7 cellular contexts compared by ENCODE assay signal in genomic region chr9:17005085-17005484, GRCh38.
DNase-seq lines count a peak whose midpoint lies in the region; ATAC-seq, FAIRE-seq and TF ChIP-seq lines count a peak whose summit lies in the region.

No MANE protein-coding gene starts in this region.

- TF ChIP-seq EP300 in GM12878 (IDR thresholded peaks at IDR 0.05; ENCODE audit: borderline replicate concordance in 1 of 2, control insufficient read depth in 1 of 2, low read depth in 2 of 2, low read length in 2 of 2), result no peak

- no peaks in the 10 kb centered on the region for H3K4me1 Mint-ChIP-seq in activated T-cell treated with anti-CD3 and anti-CD28 coated beads, Interleukin-2, amount 50 U/mL, for 4 hours (ENCODE audit: low read depth)

- H3K79me2 ChIP-seq in GM12878 (ENCODE audit: control insufficient read depth, insufficient read depth, low read length), result no peaks in the 10 kb centered on the region

- no peaks in the 10 kb centered on the region for H3K36me3 Mint-ChIP-seq in activated T-cell treated with anti-CD3 and anti-CD28 coated beads, Interleukin-2, amount 50 U/mL, for 4 hours (ENCODE audit: insufficient read depth)

- WGBS in GM12878 (ENCODE audit: insufficient coverage, insufficient replicate concordance, low lambda C conversion rate, missing lambda C conversion rate), result 14% methylated on average over 11 of the region's 11 CpGs

- SMC1A ChIA-PET in GM12878 (lab: Charles Lee; ENCODE audit: uncharacterized antibody, unreplicated experiment), result interaction anchor here (0.6 to 2.4 kb wide), 2 partner anchors 13 to 951 kb away, joined by 3 to 7 read pairs; no protein-coding TSS in a partner anchor

- no peak for TF ChIP-seq RAD21 in GM12878 (IDR thresholded peaks at IDR 0.05; ENCODE audit: insufficient read depth, low read depth, low read length)

- TF ChIP-seq CTCF in GM12878 (IDR thresholded peaks at IDR 0.05 in 2 of 3, conservative IDR thresholded peaks at IDR 0.05 in 1 of 3; ENCODE audit: control insufficient read depth in 2 of 3, extremely low read depth in 1 of 3, insufficient read depth in 1 of 3, low read depth in 3 of 3, low read length in 3 of 3), result no peak
- TF ChIP-seq CTCF in kidney epithelial cell (IDR thresholded peaks at IDR 0.05; ENCODE audit: insufficient read depth, low read length, poor library complexity, severe bottlenecking), result no peak
- TF ChIP-seq CTCF in upper lobe of right lung (IDR thresholded peaks at IDR 0.05), result no peak

- no peaks in the 10 kb centered on the region for H3K4me1 ChIP-seq in GM12878 (ENCODE audit: control insufficient read depth, insufficient read depth, low read length)
- H3K4me1 ChIP-seq in upper lobe of right lung, result no peaks in the 10 kb centered on the region

- intact Hi-C loops in GM12878 (cut with micrococcal nuclease; ENCODE audit: unreplicated experiment), result no loop called here
- intact Hi-C loops in upper lobe of right lung (cut with DNase I), result no loop called here

- H3K4me3 Mint-ChIP-seq in activated T-cell treated with anti-CD3 and anti-CD28 coated beads, Interleukin-2, amount 50 U/mL, for 4 hours, result no peak overlapping the region

- H3K27me3 ChIP-seq in GM12878 (replicated peaks in 1 of 2; ENCODE audit: control insufficient read depth in 2 of 2, insufficient read depth in 2 of 2, low read length in 1 of 2), result no peaks in the 10 kb centered on the region
- no peaks in the 10 kb centered on the region for H3K27me3 ChIP-seq in kidney epithelial cell (ENCODE audit: control insufficient read depth, insufficient read depth, low read length)
- H3K27me3 ChIP-seq in upper lobe of right lung, result no peaks in the 10 kb centered on the region

- no peak overlapping the region for H3K27ac ChIP-seq in GM12878 (ENCODE audit: control insufficient read depth, insufficient read depth)
- peak overlapping the region; percentile 14 for H3K27ac ChIP-seq in upper lobe of right lung

- H4K20me1 ChIP-seq in GM12878 (ENCODE audit: control insufficient read depth, insufficient read depth), result no peaks in the 10 kb centered on the region

- H3K9me3 ChIP-seq in GM12878 (replicated peaks; ENCODE audit: control insufficient read depth, insufficient read depth, low read length), result no peaks in the 10 kb centered on the region
- no peaks in the 10 kb centered on the region for H3K9me3 ChIP-seq in upper lobe of right lung

- no peak for TF ChIP-seq POLR2A in GM12878 (IDR thresholded peaks at IDR 0.05; ENCODE audit: low read depth, low read length)

- DNase-seq in HuH-7.5 (ENCODE audit: low spot score) (peak; percentile 8), GM12878 (ENCODE audit: low read depth, low spot score) (no peak), kidney epithelial cell (ENCODE audit: low read depth) (peak; percentile 52), upper lobe of right lung (no peak), activated T-cell treated with anti-CD3 and anti-CD28 coated beads for 4 hours (no peak), RKO (ENCODE audit: low spot score) (no peak)
- no peak for DNase-seq in activated T-cell treated with anti-CD3 and anti-CD28 coated beads, Interleukin-2, amount 50 U/mL, for 4 hours

- CTCF ChIA-PET in GM12878 (lab: Yijun Ruan, JAX), result interaction anchor here (0.7 kb wide), 1 partner anchor 14 kb away, joined by 3 read pairs; no protein-coding TSS in a partner anchor

- FAIRE-seq in GM12878 (lab: Jason Lieb, UNC), result no peak

- H3K36me3 ChIP-seq in GM12878 (ENCODE audit: control insufficient read depth in 2 of 2, insufficient read depth in 2 of 2, low read length in 1 of 2) (no peaks in the 10 kb centered on the region), kidney epithelial cell (ENCODE audit: control insufficient read depth, insufficient read depth, low read length) (no peaks in the 10 kb centered on the region), upper lobe of right lung (no peaks in the 10 kb centered on the region)

- H3K9me3 Mint-ChIP-seq in activated T-cell treated with anti-CD3 and anti-CD28 coated beads, Interleukin-2, amount 50 U/mL, for 4 hours, result no peaks in the 10 kb centered on the region

- H3K4me3 ChIP-seq in GM12878 (no peak overlapping the region), kidney epithelial cell (ENCODE audit: low read depth, low read length) (peak overlapping the region; percentile 6), upper lobe of right lung (peak overlapping the region; percentile 15)

- no peak overlapping the region for H3K4me2 ChIP-seq in GM12878 (ENCODE audit: control insufficient read depth, insufficient read depth)

- H3K27me3 Mint-ChIP-seq in activated T-cell treated with anti-CD3 and anti-CD28 coated beads, Interleukin-2, amount 50 U/mL, for 4 hours (ENCODE audit: low read depth), result no peaks in the 10 kb centered on the region

- BruUV-seq in GM12878 (replicated peaks; lab: Mats Ljungman, UMichigan), result no TSS peak

- H3K9ac ChIP-seq in GM12878 (ENCODE audit: control insufficient read depth, insufficient read depth, low read length), result no peak overlapping the region

- RAD21 ChIA-PET in GM12878 (lab: Charles Lee; ENCODE audit: unreplicated experiment), result no interaction called here

- ATAC-seq in GM12878 (peak; percentile 72), upper lobe of right lung (peak; percentile 77)
- ATAC-seq in activated T-cell treated with anti-CD3 and anti-CD28 coated beads, Interleukin-2, amount 50 U/mL, for 4 hours, result no peak

- H2AFZ ChIP-seq in GM12878 (ENCODE audit: control insufficient read depth, low read depth, low read length), result no peak overlapping the region

- in situ Hi-C loops in GM12878 (cut with MboI), result no loop called here

- POLR2A ChIA-PET in GM12878 (lab: Charles Lee), result no interaction called here

TF ChIP-seq in GM12878, 131 proteins besides CTCF, POLR2A, EP300 and RAD21 (continues in another document):
- no peak for TF ChIP-seq SUZ12 (IDR thresholded peaks at IDR 0.05; ENCODE audit: unreplicated experiment)
- no peak for TF ChIP-seq NRF1 (conservative IDR thresholded peaks at IDR 0.05; ENCODE audit: low read depth, low read length)
- TF ChIP-seq CUX1 (IDR thresholded peaks at IDR 0.05; ENCODE audit: insufficient replicate concordance, low read depth, low read length), result no peak
- TF ChIP-seq ATF3 (IDR thresholded peaks at IDR 0.05; ENCODE audit: borderline replicate concordance, extremely low read depth, low read depth, low read length), result no peak
- no peak for TF ChIP-seq MYC (IDR thresholded peaks at IDR 0.05; ENCODE audit: insufficient read depth, insufficient read length, insufficient replicate concordance, low read length, severe bottlenecking)
- no peak for TF ChIP-seq YY1 (IDR thresholded peaks at IDR 0.05; ENCODE audit: low read depth, low read length)
- TF ChIP-seq ZSCAN29 (IDR thresholded peaks at IDR 0.05), result no peak
- no peak for TF ChIP-seq CBX5 (IDR thresholded peaks at IDR 0.05; ENCODE audit: low read depth)
- TF ChIP-seq BCL3 (IDR thresholded peaks at IDR 0.05; ENCODE audit: borderline replicate concordance, insufficient read depth, low read depth, low read length, poor library complexity, severe bottlenecking), result no peak
- TF ChIP-seq BACH1 (IDR thresholded peaks at IDR 0.05; ENCODE audit: borderline replicate concordance), result no peak
- TF ChIP-seq MTA2 (IDR thresholded peaks at IDR 0.05; ENCODE audit: low read depth), result no peak

Comparison
In these comparisons a context has a peak if more than half of its experiments do, and no peak if none do; other contexts are left out.
1. DNase-seq: peak in HuH-7.5 (single experiment) and kidney epithelial cell (single experiment); none in GM12878 (single experiment), upper lobe of right lung (single experiment), activated T-cell treated with anti-CD3 and anti-CD28 coated beads, Interleukin-2, amount 50 U/mL, for 4 hours (single experiment), activated T-cell treated with anti-CD3 and anti-CD28 coated beads for 4 hours (single experiment) and RKO (single experiment).
2. ATAC-seq: peak in GM12878 (single experiment) and upper lobe of right lung (single experiment); none in activated T-cell treated with anti-CD3 and anti-CD28 coated beads, Interleukin-2, amount 50 U/mL, for 4 hours (0 of 2).